ENCODE assay signal across 27 cellular contexts in the genomic region with DNA sequence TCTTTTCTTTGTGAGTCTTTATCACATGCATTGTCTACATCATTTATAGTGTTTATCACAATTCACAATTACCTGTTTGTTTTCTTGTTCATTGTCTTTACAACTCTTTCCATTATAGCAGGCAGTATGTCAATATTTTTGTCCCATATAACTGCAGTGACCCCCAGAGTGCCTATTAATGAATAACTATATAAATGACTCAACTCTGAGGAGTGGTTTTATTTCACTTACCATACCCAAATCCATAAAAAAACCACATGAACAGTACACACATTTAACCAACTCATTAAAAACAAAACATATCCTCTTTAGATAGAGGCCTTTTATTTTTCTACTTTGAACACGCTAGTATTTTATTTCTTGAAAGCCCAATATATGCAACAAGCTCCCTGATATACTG.
"Had no signal": no experiment of that assay in that cellular context is flagged by ENCODE, and none has a peak within 500 bp of the region (broad histone marks: within the 10 kb centered on the region; RNA-seq: fewer than 3 reads in every experiment).

No MANE protein-coding gene starts in this region.

- DNase-seq: activated CD4-positive, alpha-beta memory T cell treated with anti-CD3 and anti-CD28 coated beads, Interleukin-2, amount 10 ng/mL, durations not matched to agents 7 days and 5 days; activated CD4-positive, alpha-beta T cell treated with anti-CD3 and anti-CD28 coated beads for 1 hour; activated CD4-positive, alpha-beta T cell treated with anti-CD3 and anti-CD28 coated beads for 36 hours; activated CD4-positive, alpha-beta T cell treated with anti-CD3 and anti-CD28 coated beads for 48 hours; activated CD4-positive, alpha-beta T cell treated with anti-CD3 and anti-CD28 coated beads, Interleukin-2, amount 10 ng/mL, durations not matched to agents 7 days and 5 days; activated CD4-positive, alpha-beta T cell treated with anti-CD3 and anti-CD28 coated beads, Interleukin-2, amount 50 U/mL, for 48 hours; activated CD4-positive, CD25-positive, alpha-beta regulatory T cell; activated CD8-positive, alpha-beta memory T cell treated with anti-CD3 and anti-CD28 coated beads for 24 hours; activated CD8-positive, alpha-beta memory T cell treated with anti-CD3 and anti-CD28 coated beads, Interleukin-2, amount 10 ng/mL, durations not matched to agents 7 days and 5 days; activated CD8-positive, alpha-beta memory T cell treated with anti-CD3 and anti-CD28 coated beads, Interleukin-2, amount 50 U/mL, for 48 hours; activated CD8-positive, alpha-beta T cell treated with anti-CD3 and anti-CD28 coated beads, Interleukin-2, amount 10 ng/mL, durations not matched to agents 7 days and 5 days; activated effector memory CD4-positive, alpha-beta T cell treated with Interleukin-2 at 50 U/mL for 16 hours; activated gamma-delta T cell; activated naive CD4-positive, alpha-beta T cell treated with anti-CD3 and anti-CD28 coated beads, Interleukin-2, amount 10 ng/mL, durations not matched to agents 7 days and 5 days; activated naive CD4-positive, alpha-beta T cell treated with Interleukin-2 at 50 U/mL for 16 hours; activated naive CD8-positive, alpha-beta T cell treated with anti-CD3 and anti-CD28 coated beads, Interleukin-2, amount 10 ng/mL, durations not matched to agents 7 days and 5 days; activated naive CD8-positive, alpha-beta T cell treated with anti-CD3 and anti-CD28 coated beads, Interleukin-2, amount 50 U/mL, for 24 hours; activated T-cell treated with anti-CD3 and anti-CD28 coated beads, Interleukin-2, amount 50 U/mL, for 24 hours; activated T-cell treated with anti-CD3 and anti-CD28 coated beads, Interleukin-2, amount 50 U/mL, for 48 hours; amygdala; anterior cingulate cortex; caudate nucleus; cerebellar nuclear complex; T-helper 1 cell; T-helper 2 cell; T-helper 9 cell; WERI-Rb-1 had no signal
